ENCODE assay signal across 16 cellular contexts in the genomic region with DNA sequence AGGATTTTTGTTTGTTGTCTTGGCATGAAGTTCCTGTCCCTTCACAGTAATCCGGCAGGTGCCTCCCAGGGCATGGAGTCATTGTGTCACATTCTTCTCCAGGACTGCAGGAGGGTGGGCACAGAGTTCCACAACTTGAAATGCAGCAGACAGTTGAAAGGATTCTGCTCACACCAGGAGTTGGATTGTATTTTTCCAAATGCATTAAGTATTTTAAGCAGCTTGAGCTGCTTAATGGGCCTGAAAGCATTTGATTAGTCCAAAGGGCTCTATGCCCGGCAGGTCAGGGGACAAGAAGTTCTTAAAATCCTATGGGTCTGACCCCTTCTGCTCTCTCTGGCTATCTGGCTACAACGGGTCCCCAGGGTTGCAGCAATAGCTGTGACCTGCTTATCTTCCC.
A peak's percentile ranks its signal among the peaks of the same experiment; 100 is the strongest.
DNase-seq lines count a peak whose midpoint lies in the region; ATAC-seq and TF ChIP-seq lines count a peak whose summit lies in the region.
"Had no signal": no experiment of that assay in that cellular context is flagged by ENCODE, and none has a peak within 500 bp of the region (broad histone marks: within the 10 kb centered on the region; RNA-seq: fewer than 3 reads in every experiment).

No MANE protein-coding gene starts in this region.

- H3K9me3 ChIP-seq in endodermal cell (ENCODE audit: control insufficient read depth, low read length) (no peaks in the 10 kb centered on the region), neural progenitor cell (ENCODE audit: low read depth) (no peaks in the 10 kb centered on the region), body of pancreas (no peaks in the 10 kb centered on the region)
- H3K9me3 ChIP-seq in effector memory CD4-positive, alpha-beta T cell (ENCODE audit: control insufficient read depth, low read length): no peaks in the 10 kb centered on the region
- H3K9me3 ChIP-seq: BE2C had no signal

- TF ChIP-seq POLR2A in body of pancreas (IDR thresholded peaks at IDR 0.05): no peak

- no peaks in the 10 kb centered on the region for H3K9me3 Mint-ChIP-seq in endodermal cell
- H3K9me3 Mint-ChIP-seq in neural progenitor cell: peaks cover 12% of the 10 kb centered on the region
- H3K9me3 Mint-ChIP-seq in activated naive CD8-positive, alpha-beta T cell treated with anti-CD3 and anti-CD28 coated beads for 36 hours: no peaks in the 10 kb centered on the region
- H3K9me3 Mint-ChIP-seq: CD4-positive, CD25-positive, alpha-beta regulatory T cell; CD8-positive, alpha-beta memory T cell had no signal

- H3K36me3 Mint-ChIP-seq in endodermal cell (ENCODE audit: low read depth): no peaks in the 10 kb centered on the region
- no peaks in the 10 kb centered on the region for H3K36me3 Mint-ChIP-seq in neural progenitor cell
- H3K36me3 Mint-ChIP-seq in activated naive CD8-positive, alpha-beta T cell treated with anti-CD3 and anti-CD28 coated beads for 36 hours: peaks cover 1% of the 10 kb centered on the region

- H3K4me3 Mint-ChIP-seq in endodermal cell: no peak overlapping the region
- peak overlapping the region; percentile 63 for H3K4me3 Mint-ChIP-seq in neural progenitor cell
- H3K4me3 Mint-ChIP-seq in activated naive CD8-positive, alpha-beta T cell treated with anti-CD3 and anti-CD28 coated beads for 36 hours: no peak overlapping the region
- H3K4me3 Mint-ChIP-seq: CD4-positive, CD25-positive, alpha-beta regulatory T cell had no signal

- H3K79me2 ChIP-seq in neural progenitor cell (ENCODE audit: low read depth): peaks cover 14% of the 10 kb centered on the region

- peaks cover 51% of the 10 kb centered on the region for H4K20me1 ChIP-seq in neural progenitor cell (ENCODE audit: low read depth)

- H3K4me3 ChIP-seq in endodermal cell (ENCODE audit: low read length): no peak overlapping the region
- H3K4me3 ChIP-seq in neural progenitor cell: no peak overlapping the region
- H3K4me3 ChIP-seq in body of pancreas: no peak overlapping the region
- H3K4me3 ChIP-seq in effector memory CD4-positive, alpha-beta T cell (ENCODE audit: insufficient read depth, low read depth, low read length, poor library complexity, severe bottlenecking): no peak overlapping the region
- H3K4me3 ChIP-seq: GM23248 had no signal

- H3K27me3 Mint-ChIP-seq in endodermal cell (ENCODE audit: insufficient read depth) (no peaks in the 10 kb centered on the region), neural progenitor cell (ENCODE audit: insufficient read depth, low read depth) (peaks cover 4% of the 10 kb centered on the region)
- H3K27me3 Mint-ChIP-seq in activated naive CD8-positive, alpha-beta T cell treated with anti-CD3 and anti-CD28 coated beads for 36 hours: no peaks in the 10 kb centered on the region
- H3K27me3 Mint-ChIP-seq: CD8-positive, alpha-beta memory T cell had no signal

- H2AFZ ChIP-seq in neural progenitor cell (replicated peaks): no peak overlapping the region
- H2AFZ ChIP-seq: GM23248 had no signal

- no peak overlapping the region for H3K27ac Mint-ChIP-seq in endodermal cell
- H3K27ac Mint-ChIP-seq in neural progenitor cell: no peak overlapping the region
- no peak overlapping the region for H3K27ac Mint-ChIP-seq in activated naive CD8-positive, alpha-beta T cell treated with anti-CD3 and anti-CD28 coated beads for 36 hours
- H3K27ac Mint-ChIP-seq: CD4-positive, CD25-positive, alpha-beta regulatory T cell had no signal

- ATAC-seq in body of pancreas: no peak

- H3K4me1 Mint-ChIP-seq in endodermal cell (no peaks in the 10 kb centered on the region), neural progenitor cell (peaks cover 27% of the 10 kb centered on the region)
- H3K4me1 Mint-ChIP-seq in activated naive CD8-positive, alpha-beta T cell treated with anti-CD3 and anti-CD28 coated beads for 36 hours: peaks cover 37% of the 10 kb centered on the region

- H3K36me3 ChIP-seq in endodermal cell (ENCODE audit: control insufficient read depth, insufficient read depth, low read length): no peaks in the 10 kb centered on the region
- no peaks in the 10 kb centered on the region for H3K36me3 ChIP-seq in neural progenitor cell
- no peaks in the 10 kb centered on the region for H3K36me3 ChIP-seq in body of pancreas (replicated peaks in 1 of 2; ENCODE audit: insufficient read depth in 1 of 2, low read depth in 2 of 2)
- H3K36me3 ChIP-seq in effector memory CD4-positive, alpha-beta T cell (ENCODE audit: control insufficient read depth, insufficient read depth, low read length): no peaks in the 10 kb centered on the region
- H3K36me3 ChIP-seq: BE2C had no signal

- H3K27ac ChIP-seq in cingulate gyrus (ENCODE audit: low read depth, low read length) (peak overlapping the region; percentile 90), endodermal cell (ENCODE audit: low read depth, low read length) (no peak overlapping the region), neural progenitor cell (peak overlapping the region; percentile 70), substantia nigra (ENCODE audit: low read depth, low read length, poor library complexity, severe bottlenecking) (peak overlapping the region; percentile 98), body of pancreas (no peak overlapping the region)
- H3K27ac ChIP-seq in effector memory CD4-positive, alpha-beta T cell (ENCODE audit: insufficient read depth, low read length, poor library complexity, severe bottlenecking): no peak overlapping the region
- H3K27ac ChIP-seq: GM23248, HL-60 had no signal

- TF ChIP-seq CTCF in endodermal cell (conservative IDR thresholded peaks at IDR 0.05) (no peak), neural progenitor cell (IDR thresholded peaks at IDR 0.05) (no peak), body of pancreas (IDR thresholded peaks at IDR 0.05) (no peak)

- H3K9ac ChIP-seq in endodermal cell (ENCODE audit: extremely low read depth, low read length, poor library complexity, severe bottlenecking) (no peak overlapping the region), neural progenitor cell (no peak overlapping the region)
- H3K9ac ChIP-seq: GM23248 had no signal

- H3K27me3 ChIP-seq in endodermal cell (ENCODE audit: control insufficient read depth, insufficient read depth, low read length, poor library complexity, severe bottlenecking) (no peaks in the 10 kb centered on the region), neural progenitor cell (no peaks in the 10 kb centered on the region), body of pancreas (no peaks in the 10 kb centered on the region)
- H3K27me3 ChIP-seq in effector memory CD4-positive, alpha-beta T cell (replicated peaks; ENCODE audit: control insufficient read depth, insufficient read depth, low read length, poor library complexity, severe bottlenecking): no peaks in the 10 kb centered on the region
- H3K27me3 ChIP-seq: BE2C had no signal

- DNase-seq in endodermal cell (peak; percentile 17), neural progenitor cell (ENCODE audit: low spot score) (peak; percentile 61), substantia nigra (lab: John Stamatoyannopoulos, UW) (no peak), NCI-H1105 (lab: John Stamatoyannopoulos, UW) (no peak), body of pancreas (no peak)
- DNase-seq in activated naive CD8-positive, alpha-beta T cell treated with anti-CD3 and anti-CD28 coated beads for 36 hours: no peak
- DNase-seq in effector memory CD4-positive, alpha-beta T cell: no peak
- DNase-seq: ACHN; BE2C; CD4-positive, CD25-positive, alpha-beta regulatory T cell; CD8-positive, alpha-beta memory T cell; COR-L47; GM23248; HCEC 1CT had no signal

- no peaks in the 10 kb centered on the region for H3K4me1 ChIP-seq in endodermal cell (ENCODE audit: control insufficient read depth, insufficient read depth, low read length)
- H3K4me1 ChIP-seq in neural progenitor cell: peaks cover 21% of the 10 kb centered on the region
- no peaks in the 10 kb centered on the region for H3K4me1 ChIP-seq in body of pancreas
- no peaks in the 10 kb centered on the region for H3K4me1 ChIP-seq in effector memory CD4-positive, alpha-beta T cell (ENCODE audit: control insufficient read depth, insufficient read depth, low read length, poor library complexity, severe bottlenecking)

- peak overlapping the region; percentile 43 for H3K4me2 ChIP-seq in neural progenitor cell

- intact Hi-C loops in body of pancreas (cut with DNase I): no loop called here

- WGBS in endodermal cell (ENCODE audit: insufficient coverage in 1 of 2, insufficient read length in 1 of 2), 2 experiments: 77 to 94% methylated on average over 3 of the region's 3 CpGs
- 78 to 83% methylated on average over 2 to 3 of the region's 3 CpGs for WGBS in body of pancreas, 2 donors

- peaks cover 20% of the 10 kb centered on the region for H3F3A ChIP-seq in neural progenitor cell (ENCODE audit: low read depth)

Comparison
In these comparisons a context has a peak if more than half of its experiments do, and no peak if none do; other contexts are left out.
1. H3K27ac ChIP-seq: peak in cingulate gyrus (single experiment), neural progenitor cell (single experiment) and substantia nigra (single experiment); none in endodermal cell (single experiment), body of pancreas (0 of 4) and effector memory CD4-positive, alpha-beta T cell (single experiment).
2. DNase-seq: peak in endodermal cell (single experiment) and neural progenitor cell (single experiment); none in substantia nigra (0 of 49), NCI-H1105 (single experiment), activated naive CD8-positive, alpha-beta T cell treated with anti-CD3 and anti-CD28 coated beads for 36 hours (single experiment), body of pancreas (0 of 4) and effector memory CD4-positive, alpha-beta T cell (0 of 3).